15 cellular contexts compared by ENCODE assay signal in the genomic region with DNA sequence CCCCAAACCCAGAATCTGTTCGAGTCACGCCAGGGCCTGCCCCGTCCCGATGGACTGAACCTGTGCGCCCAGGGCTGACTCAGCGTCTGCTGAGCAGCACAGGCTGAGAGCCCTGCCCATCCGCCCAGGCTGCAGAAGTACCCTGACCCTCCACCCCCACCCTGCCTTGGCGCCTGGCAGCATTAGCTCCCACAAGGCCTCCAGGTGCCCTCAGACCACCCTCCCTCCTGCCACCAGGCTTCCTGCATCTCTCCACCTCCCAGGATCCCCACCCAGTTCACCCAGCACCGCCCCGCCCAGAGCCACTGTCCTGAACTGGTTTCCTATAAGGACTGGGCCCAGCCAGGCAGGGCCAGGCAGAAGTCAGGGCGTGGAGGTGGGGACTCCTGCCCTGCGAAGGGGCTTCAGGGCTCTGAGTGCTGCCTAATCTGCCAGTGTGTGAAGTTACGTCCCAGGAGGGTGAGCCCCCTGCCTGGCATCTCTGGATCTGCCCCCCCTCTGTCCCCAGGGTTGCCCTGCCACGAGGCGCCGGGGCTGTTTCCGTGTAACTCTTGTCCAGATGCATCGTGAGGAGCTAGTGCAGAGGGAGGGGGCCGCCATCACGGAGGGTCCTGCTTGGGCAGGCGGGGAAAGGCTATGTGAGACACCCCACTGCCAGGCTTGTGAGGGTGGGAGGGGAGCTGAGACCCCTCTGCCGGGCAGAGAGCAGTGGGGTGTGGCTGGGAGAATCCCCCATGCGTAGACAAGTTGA. TPM values are rescaled to one million over a fixed set of nuclear protein-coding genes. Genes with fewer than 3 reads are reported as not detected.
A peak's percentile ranks its signal among the peaks of the same experiment; 100 is the strongest.
DNase-seq lines count a peak whose midpoint lies in the region; ATAC-seq and TF ChIP-seq lines count a peak whose summit lies in the region.
"Had no signal": no experiment of that assay in that cellular context is flagged by ENCODE, and none has a peak within 500 bp of the region (broad histone marks: within the 10 kb centered on the region; RNA-seq: fewer than 3 reads in every experiment).

No MANE protein-coding gene starts in this region.

- no peak overlapping the region for H3K4ac ChIP-seq in mesendoderm (ENCODE audit: low read depth, low read length)

- H3K4me2 ChIP-seq in mesendoderm (ENCODE audit: low read length), result no peak overlapping the region

- in situ Hi-C loops in transverse colon (cut with MboI; ENCODE audit: low pct_ligation_motif_present in 1 of 4, low pct_unique_long_range_greater_than_20kb in 1 of 4, low sequenced_read_pairs in 3 of 4), result no loop called here

- no peaks in the 10 kb centered on the region for H3K36me3 ChIP-seq in breast epithelium
- H3K36me3 ChIP-seq in duodenal mucosa (ENCODE audit: control insufficient read depth in 1 of 2, insufficient read depth in 2 of 2, low read length in 2 of 2), result no peaks in the 10 kb centered on the region
- no peaks in the 10 kb centered on the region for H3K36me3 ChIP-seq in right lobe of liver
- no peaks in the 10 kb centered on the region for H3K36me3 ChIP-seq in transverse colon
- H3K36me3 ChIP-seq in aorta (ENCODE audit: control insufficient read depth in 1 of 2, insufficient read depth in 2 of 2, low read length in 1 of 2), result no peaks in the 10 kb centered on the region
- no peaks in the 10 kb centered on the region for H3K36me3 ChIP-seq in mesendoderm (ENCODE audit: control insufficient read depth, insufficient read depth, low read length)
- H3K36me3 ChIP-seq: adrenal gland had no signal

- H3K4me3 Mint-ChIP-seq in MCF 10A (ENCODE audit: unreplicated experiment), result peak overlapping the region; percentile 49
- H3K4me3 Mint-ChIP-seq: activated B cell treated with CpG ODN at 0.5 μM for 24 hours; CD4-positive, alpha-beta memory T cell; T-helper 1 cell treated with Interleukin-12 subunit alpha and Interleukin-12 subunit beta and Interleukin-4 antibody, amounts not matched to agents 30 μg/mL and 1 μg/mL, for 36 hours had no signal

- H3K27ac Mint-ChIP-seq in MCF 10A (ENCODE audit: low read depth, unreplicated experiment), result peak overlapping the region; percentile 78
- H3K27ac Mint-ChIP-seq: activated B cell treated with CpG ODN at 0.5 μM for 24 hours; CD4-positive, alpha-beta memory T cell; T-helper 1 cell treated with Interleukin-12 subunit alpha and Interleukin-12 subunit beta and Interleukin-4 antibody, amounts not matched to agents 30 μg/mL and 1 μg/mL, for 36 hours had no signal

- CTCF ChIA-PET in MCF 10A (lab: Yijun Ruan, JAX), result interaction anchor here (0.6 to 5.9 kb wide), 4 partner anchors 9 to 78 kb away, joined by 3 to 36 read pairs (median 3); a partner anchor contains a TSS

- H3K79me2 ChIP-seq in mesendoderm (ENCODE audit: control insufficient read depth, insufficient read depth, low read length), result no peaks in the 10 kb centered on the region

- no peak overlapping the region for H4K5ac ChIP-seq in mesendoderm (ENCODE audit: low read length)

- no peaks in the 10 kb centered on the region for H3K79me1 ChIP-seq in mesendoderm (ENCODE audit: low read length)

- no peak overlapping the region for H3K4me3 ChIP-seq in breast epithelium
- H3K4me3 ChIP-seq in duodenal mucosa (ENCODE audit: low read depth in 1 of 2, low read length in 2 of 2), result no peak overlapping the region
- no peak overlapping the region for H3K4me3 ChIP-seq in right lobe of liver
- H3K4me3 ChIP-seq in transverse colon, result no peak overlapping the region
- H3K4me3 ChIP-seq in aorta (ENCODE audit: low read length in 2 of 2), result no peak overlapping the region
- H3K4me3 ChIP-seq in mesendoderm (ENCODE audit: low read length), result no peak overlapping the region
- H3K4me3 ChIP-seq: adrenal gland had no signal

- no peak overlapping the region for H3K23ac ChIP-seq in mesendoderm (ENCODE audit: low read length)

- no peak overlapping the region for H2AK5ac ChIP-seq in mesendoderm (ENCODE audit: low read length)

- H3K27me3 ChIP-seq in breast epithelium (no peaks in the 10 kb centered on the region), duodenal mucosa (ENCODE audit: control insufficient read depth in 1 of 2, insufficient read depth in 2 of 2, low read length in 2 of 2) (no peaks in the 10 kb centered on the region), right lobe of liver (no peaks in the 10 kb centered on the region), transverse colon (no peaks in the 10 kb centered on the region), aorta (ENCODE audit: control insufficient read depth in 1 of 2, insufficient read depth in 2 of 2, low read length in 1 of 2) (no peaks in the 10 kb centered on the region), mesendoderm (ENCODE audit: insufficient read depth, low read length, poor library complexity) (no peaks in the 10 kb centered on the region)
- H3K27me3 ChIP-seq: adrenal gland had no signal

- WGBS in right lobe of liver (ENCODE audit: insufficient coverage, low coverage, low lambda C conversion rate, missing lambda C conversion rate), result 79% methylated on average over 5 of the region's 23 CpGs
- 40 to 65% methylated on average over 1 to 17 of the region's 23 CpGs for WGBS in transverse colon (ENCODE audit: low coverage in 1 of 2), 2 donors
- WGBS in aorta, 2 donors, result 86 to 87% methylated on average over 23 of the region's 23 CpGs
- WGBS in mesendoderm (ENCODE audit: extremely low coverage, insufficient coverage, low lambda C conversion rate), result no CpG with 5 or more reads among the region's 23 CpGs

- H3K27ac ChIP-seq in breast epithelium (no peak overlapping the region), duodenal mucosa (ENCODE audit: low read depth, low read length) (peak overlapping the region; percentile 42), right lobe of liver (peak overlapping the region; percentile 66 to 99 (median 82)), transverse colon (peak overlapping the region in 3 of 4 donors; percentile 47 to 59 (median 52)), aorta (ENCODE audit: low read depth in 1 of 2, low read length in 2 of 2) (peak overlapping the region in 1 of 2 donors; percentile 91), mesendoderm (ENCODE audit: low read depth, low read length) (no peak overlapping the region)

- H3K27me3 Mint-ChIP-seq in MCF 10A (ENCODE audit: insufficient read depth, unreplicated experiment), result no peaks in the 10 kb centered on the region

- no TSS peak for BruUV-seq in MCF 10A (replicated peaks; lab: Mats Ljungman, UMichigan)

- DNase-seq in MCF 10A (ENCODE audit: unreplicated experiment) (peak; percentile 71), breast epithelium (ENCODE audit: low spot score in 2 of 2) (no peak), right lobe of liver (peak in 2 of 3 donors; percentile 79 to 80), transverse colon (peak; percentile 81), head of caudate nucleus (no peak), aorta (no peak), mesendoderm (no peak)
- DNase-seq: activated B cell treated with CpG ODN at 0.5 μM for 24 hours; CD4-positive, alpha-beta memory T cell; NCI-H2107; stimulated activated CD4-positive, alpha-beta T cell treated with anti-CD3 and anti-CD28 coated beads, Interleukin-4, amount 100 ng/mL, for 4 hours; trophoblast cell had no signal

- no peak overlapping the region for H3K56ac ChIP-seq in mesendoderm (ENCODE audit: low read length)

- no peak overlapping the region for H3K18ac ChIP-seq in mesendoderm (ENCODE audit: low read length)

- no peaks in the 10 kb centered on the region for H3K9me3 Mint-ChIP-seq in MCF 10A (ENCODE audit: unreplicated experiment)
- H3K9me3 Mint-ChIP-seq: activated B cell treated with CpG ODN at 0.5 μM for 24 hours; T-helper 1 cell treated with Interleukin-12 subunit alpha and Interleukin-12 subunit beta and Interleukin-4 antibody, amounts not matched to agents 30 μg/mL and 1 μg/mL, for 36 hours had no signal

- no peak for TF ChIP-seq EP300 in transverse colon (IDR thresholded peaks at IDR 0.05; ENCODE audit: low read depth)

- H2BK120ac ChIP-seq in mesendoderm (ENCODE audit: low read depth, low read length), result no peak overlapping the region

- POLR2A ChIA-PET in MCF 10A (lab: Yijun Ruan, JAX), result interaction anchor here (0.7 to 4.7 kb wide), 2 partner anchors 15 to 669 kb away, joined by 3 to 24 read pairs; no protein-coding TSS in a partner anchor

- no peak overlapping the region for H4K8ac ChIP-seq in mesendoderm (ENCODE audit: low read depth, low read length)

- H3K9ac ChIP-seq in duodenal mucosa (ENCODE audit: low read depth in 1 of 2, low read length in 2 of 2) (peak overlapping the region in 1 of 2 donors; percentile 54), mesendoderm (ENCODE audit: low read length) (no peak overlapping the region)

- intact Hi-C loops in MCF 10A (cut with micrococcal nuclease) (loop anchor here (2.0 kb wide), 1 partner anchor 20 kb away; a partner anchor contains a TSS), breast epithelium (cut with DNase I; ENCODE audit: low total_unique reads) (no loop called here), right lobe of liver (cut with DNase I) (no loop called here), transverse colon (cut with DNase I; ENCODE audit: low total_unique reads) (no loop called here), head of caudate nucleus (cut with DNase I) (no loop called here), aorta (cut with DNase I) (no loop called here)

- ATAC-seq in right lobe of liver (peak in 2 of 4 donors; percentile 2 to 20), aorta (ENCODE audit: low FRiP score) (no peak)

- TF ChIP-seq POLR2A in breast epithelium (IDR thresholded peaks at IDR 0.05) (no peak), right lobe of liver (IDR thresholded peaks at IDR 0.05) (no peak), transverse colon (IDR thresholded peaks at IDR 0.05) (peak; percentile 47)

- H3K4me1 ChIP-seq in breast epithelium (no peaks in the 10 kb centered on the region), duodenal mucosa (ENCODE audit: control insufficient read depth in 1 of 2, insufficient read depth in 2 of 2, low read length in 2 of 2) (peaks cover 20 to 35% of the 10 kb centered on the region in 2 donors), right lobe of liver (peaks cover 0 to 63% (median 31%) of the 10 kb centered on the region in 4 donors), transverse colon (peaks cover 14 to 31% (median 25%) of the 10 kb centered on the region in 4 donors), aorta (ENCODE audit: control insufficient read depth in 1 of 2, insufficient read depth in 2 of 2, low read length in 2 of 2) (no peaks in the 10 kb centered on the region), mesendoderm (ENCODE audit: control insufficient read depth, low read depth, low read length) (no peaks in the 10 kb centered on the region)

- no peak for TF ChIP-seq CTCF in MCF 10A (IDR thresholded peaks at IDR 0.05; ENCODE audit: unreplicated experiment)
- no peak for TF ChIP-seq CTCF in breast epithelium (IDR thresholded peaks at IDR 0.05)
- TF ChIP-seq CTCF in right lobe of liver (IDR thresholded peaks at IDR 0.05), result no peak
- TF ChIP-seq CTCF in transverse colon (IDR thresholded peaks at IDR 0.05), result no peak

- H3K4me1 Mint-ChIP-seq in MCF 10A (ENCODE audit: insufficient read depth, unreplicated experiment), result peaks cover 21% of the 10 kb centered on the region
- H3K4me1 Mint-ChIP-seq: activated B cell treated with CpG ODN at 0.5 μM for 24 hours; CD4-positive, alpha-beta memory T cell had no signal

- no peak overlapping the region for H2BK15ac ChIP-seq in mesendoderm (replicated peaks; ENCODE audit: low read depth)

- H3K9me3 ChIP-seq in breast epithelium (no peaks in the 10 kb centered on the region), duodenal mucosa (ENCODE audit: control insufficient read depth in 1 of 2, low read length in 2 of 2) (no peaks in the 10 kb centered on the region), right lobe of liver (no peaks in the 10 kb centered on the region), transverse colon (no peaks in the 10 kb centered on the region), aorta (ENCODE audit: control insufficient read depth, low read length) (no peaks in the 10 kb centered on the region)
- H3K9me3 ChIP-seq: adrenal gland had no signal

- peaks cover 9% of the 10 kb centered on the region for H3K36me3 Mint-ChIP-seq in MCF 10A (ENCODE audit: insufficient read depth, unreplicated experiment)
- H3K36me3 Mint-ChIP-seq: CD4-positive, alpha-beta memory T cell had no signal

- H2BK5ac ChIP-seq in mesendoderm (ENCODE audit: low read length), result no peak overlapping the region

RNA-seq across cellular contexts. Expression of a gene that starts 9.1 kb away (rescaled TPM):
- total RNA-seq in MCF 10A (2022), result 2.9 and 5.2 TPM in 2 replicates
- 10 to 100 TPM in 1 of 3 donors, 1 to 10 TPM in 2; 6.9 to 13.0 (median 7.3) TPM for total RNA-seq in breast epithelium
- 10 to 100 TPM in 5 of 6 experiments, 1 to 10 TPM in 1; 8.1 to 50.5 (median 36.8) TPM for total RNA-seq in right lobe of liver
- total RNA-seq in transverse colon, result 10 to 100 TPM in 1 of 4 donors, 1 to 10 TPM in 2, not detected in 1; 4.4 to 11.3 (median 7.1) TPM
- 10 to 100 TPM; 44.8 to 63.2 TPM for total RNA-seq in aorta
- 10 to 100 TPM; 25.0 to 80.2 TPM for polyA plus RNA-seq in aorta
- 2.0 TPM for polyA plus RNA-seq in mesendoderm (2013, experiment 1 of 2)
- polyA plus RNA-seq in mesendoderm (2013, experiment 2 of 2), result 2.1 TPM

RNA-seq across cellular contexts. Expression of a gene that starts 19.8 kb away (rescaled TPM):
- total RNA-seq in MCF 10A (2022) (63.3 and 72.7 TPM in 2 replicates), breast epithelium (100 to 1,000 TPM; 181 to 225 (median 223) TPM), right lobe of liver (100 to 1,000 TPM in 2 of 6 experiments, 10 to 100 TPM in 4; 38.1 to 252 (median 50.6) TPM), transverse colon (100 to 1,000 TPM; 189 to 397 (median 203) TPM), aorta (10 to 100 TPM; 74.3 to 83.0 TPM)
- polyA plus RNA-seq in aorta, result 100 to 1,000 TPM; 219 to 241 TPM
- polyA plus RNA-seq in mesendoderm (2013, experiment 1 of 2), result 151 TPM
- polyA plus RNA-seq in mesendoderm (2013, experiment 2 of 2), result 147 TPM

RNA-seq across cellular contexts. Expression of a gene that starts 43.7 kb away (rescaled TPM):
- total RNA-seq in MCF 10A (2022), result 91.6 and 102 TPM in 2 replicates
- total RNA-seq in breast epithelium, result 10 to 100 TPM; 31.0 to 70.9 (median 51.5) TPM
- total RNA-seq in right lobe of liver, result 10 to 100 TPM; 47.5 to 98.2 (median 71.4) TPM
- 100 to 1,000 TPM; 187 to 510 (median 205) TPM for total RNA-seq in transverse colon
- total RNA-seq in aorta, result 100 to 1,000 TPM in 1 of 2 donors, 10 to 100 TPM in 1; 84.9 to 102 TPM
- 100 to 1,000 TPM in 1 of 2 donors, 10 to 100 TPM in 1; 31.9 to 185 TPM for polyA plus RNA-seq in aorta
- polyA plus RNA-seq in mesendoderm (2013, experiment 1 of 2), result 34.4 TPM
- polyA plus RNA-seq in mesendoderm (2013, experiment 2 of 2), result 34.6 TPM

Comparison
In these comparisons a context has a peak if more than half of its experiments do, and no peak if none do; other contexts are left out.
1. DNase-seq: peak in MCF 10A (single experiment), right lobe of liver (2 of 3) and transverse colon (single experiment); none in breast epithelium (0 of 2), head of caudate nucleus (0 of 42), aorta (0 of 2) and mesendoderm (single experiment).
2. H3K27ac ChIP-seq: peak in duodenal mucosa (single experiment), right lobe of liver (3 of 3) and transverse colon (3 of 4); none in breast epithelium (0 of 2) and mesendoderm (single experiment).